ENCODE assay signal across 8 cellular contexts in the genomic region with DNA sequence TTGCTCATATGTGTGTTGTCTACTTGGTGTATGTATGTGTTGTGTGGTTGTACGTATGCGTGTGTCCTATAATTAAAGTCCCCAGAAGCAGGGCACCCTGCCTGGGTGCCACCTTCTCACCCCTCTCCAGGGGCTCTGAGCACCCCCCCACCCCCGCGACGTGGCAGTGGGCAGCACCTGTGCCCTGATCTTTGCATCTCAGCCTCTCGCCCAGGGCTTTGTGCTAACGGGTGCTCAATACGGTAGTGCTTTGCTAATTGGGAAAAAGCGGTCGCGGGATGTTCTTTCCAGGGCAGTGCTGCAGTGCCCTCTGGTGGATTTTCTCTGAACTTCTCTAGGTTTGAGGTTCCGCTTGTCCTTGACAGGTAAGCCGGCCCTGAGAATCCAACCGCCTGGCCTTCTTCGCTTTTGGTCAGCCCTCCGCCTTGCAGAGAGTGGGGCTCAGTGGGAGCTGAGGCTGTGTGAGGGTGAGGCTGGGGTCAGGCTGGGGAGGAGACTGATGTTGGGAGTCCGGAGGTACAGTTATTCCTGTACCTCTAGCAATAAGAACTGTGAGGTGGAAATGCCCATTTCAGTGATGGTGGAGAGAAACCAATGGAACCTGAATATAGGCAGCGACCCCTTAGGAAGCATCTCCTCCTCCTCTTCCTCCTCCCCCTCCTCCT. TPM values are rescaled to one million over a fixed set of nuclear protein-coding genes. Genes with fewer than 3 reads are reported as not detected.
DNase-seq lines count a peak whose midpoint lies in the region; ATAC-seq and TF ChIP-seq lines count a peak whose summit lies in the region.

No MANE protein-coding gene starts in this region.

- H3K27me3 Mint-ChIP-seq in activated naive CD4-positive, alpha-beta T cell treated with anti-CD3 and anti-CD28 coated beads for 36 hours (ENCODE audit: low read depth) = no peaks in the 10 kb centered on the region
- peaks cover 5% of the 10 kb centered on the region for H3K27me3 Mint-ChIP-seq in glutamatergic neuron (ENCODE audit: unreplicated experiment)

- H3K4me3 Mint-ChIP-seq in activated naive CD4-positive, alpha-beta T cell treated with anti-CD3 and anti-CD28 coated beads for 36 hours = no peak overlapping the region
- peak overlapping the region; percentile 39 for H3K4me3 Mint-ChIP-seq in glutamatergic neuron (ENCODE audit: unreplicated experiment)

- no peaks in the 10 kb centered on the region for H3K36me3 ChIP-seq in vagina

- DNase-seq in AML-193 (lab: John Stamatoyannopoulos, UW) (peak; percentile 83 to 85), NCI-H1105 (lab: John Stamatoyannopoulos, UW) (peak; percentile 89), SK-N-DZ (ENCODE audit: low spot score) (peak; percentile 89), glutamatergic neuron (peak; percentile 80), posterior vena cava (ENCODE audit: low spot score) (peak; percentile 83), vagina (ENCODE audit: extremely low spot score in 2 of 2) (peak in 1 of 2 donors; percentile 89)
- DNase-seq in activated naive CD4-positive, alpha-beta T cell treated with anti-CD3 and anti-CD28 coated beads for 36 hours = peak; percentile 89

- H3K27me3 ChIP-seq in vagina = no peaks in the 10 kb centered on the region

- no peak overlapping the region for H3K27ac Mint-ChIP-seq in activated naive CD4-positive, alpha-beta T cell treated with anti-CD3 and anti-CD28 coated beads for 36 hours
- H3K27ac Mint-ChIP-seq in glutamatergic neuron (ENCODE audit: unreplicated experiment) = no peak overlapping the region

- intact Hi-C loops in activated naive CD4-positive, alpha-beta T cell treated with anti-CD3 and anti-CD28 coated beads for 36 hours (cut with micrococcal nuclease) = loop anchor here (1.0 to 10.0 kb wide), 4 partner anchors 173 to 319 kb away; a partner anchor contains a TSS
- intact Hi-C loops in posterior vena cava (cut with DNase I) (loop anchor here (5.0 kb wide), 2 partner anchors 172 to 1863 kb away; no protein-coding TSS in a partner anchor), vagina (cut with DNase I) (no loop called here)

- no peak for TF ChIP-seq POLR2A in vagina (IDR thresholded peaks at IDR 0.05)

- peak; percentile 65 for ATAC-seq in GM21381 (IDR thresholded peaks at IDR 0.05; ENCODE audit: unreplicated experiment)

- H3K36me3 Mint-ChIP-seq in activated naive CD4-positive, alpha-beta T cell treated with anti-CD3 and anti-CD28 coated beads for 36 hours (ENCODE audit: low read depth) = no peaks in the 10 kb centered on the region
- H3K36me3 Mint-ChIP-seq in glutamatergic neuron (ENCODE audit: unreplicated experiment) = no peaks in the 10 kb centered on the region

- no peaks in the 10 kb centered on the region for H3K9me3 Mint-ChIP-seq in activated naive CD4-positive, alpha-beta T cell treated with anti-CD3 and anti-CD28 coated beads for 36 hours
- peaks cover 5% of the 10 kb centered on the region for H3K9me3 Mint-ChIP-seq in glutamatergic neuron (ENCODE audit: unreplicated experiment)

- H3K9me3 ChIP-seq in vagina = no peaks in the 10 kb centered on the region

- no peak overlapping the region for H3K4me3 ChIP-seq in vagina

- TF ChIP-seq CTCF in glutamatergic neuron (IDR thresholded peaks at IDR 0.05; ENCODE audit: partially characterized antibody, unreplicated experiment) = peak; percentile 90
- peak; percentile 87 to 96 (median 91) for TF ChIP-seq CTCF in vagina (IDR thresholded peaks at IDR 0.05)

- peaks cover 8% of the 10 kb centered on the region for H3K4me1 Mint-ChIP-seq in activated naive CD4-positive, alpha-beta T cell treated with anti-CD3 and anti-CD28 coated beads for 36 hours (ENCODE audit: low read depth)
- H3K4me1 Mint-ChIP-seq in glutamatergic neuron (ENCODE audit: low read depth, unreplicated experiment) = no peaks in the 10 kb centered on the region

- CTCF ChIA-PET in activated naive CD4-positive, alpha-beta T cell treated with anti-CD3 and anti-CD28 coated beads for 36 hours (lab: Charles Lee) = interaction anchor here (0.6 to 7.7 kb wide), 10 partner anchors 13 to 231 kb away, joined by 3 to 81 read pairs (median 4); no protein-coding TSS in a partner anchor

- no peak overlapping the region for H3K27ac ChIP-seq in vagina

- peaks cover 8% of the 10 kb centered on the region for H3K4me1 ChIP-seq in vagina

RNA-seq across cellular contexts. Expression of a gene that starts 17.6 kb away (rescaled TPM):
- 12.5 and 12.6 TPM in 2 replicates for polyA plus RNA-seq in SK-N-DZ (2014; cell fraction: cytosol; rRNA removed)
- 13.3 and 15.7 TPM in 2 replicates for polyA plus RNA-seq in SK-N-DZ (2014; cell fraction: nucleus; rRNA removed)
- not detected for total RNA-seq in activated naive CD4-positive, alpha-beta T cell treated with anti-CD3 and anti-CD28 coated beads for 36 hours
- 5.0 TPM for total RNA-seq in glutamatergic neuron (ENCODE audit: unreplicated experiment)
- total RNA-seq in posterior vena cava = 10 to 100 TPM in 1 of 2 donors, 1 to 10 TPM in 1; 6.9 to 10.8 TPM
- total RNA-seq in vagina = 17.7 TPM
